25 cellular contexts compared by ENCODE assay signal in genomic region chr5:137342764-137343163, GRCh38.
A peak's percentile ranks its signal among the peaks of the same experiment; 100 is the strongest.
DNase-seq lines count a peak whose midpoint lies in the region; ATAC-seq and TF ChIP-seq lines count a peak whose summit lies in the region.
"Had no signal": no experiment of that assay in that cellular context is flagged by ENCODE, and none has a peak within 500 bp of the region (broad histone marks: within the 10 kb centered on the region; RNA-seq: fewer than 3 reads in every experiment).

No MANE protein-coding gene starts in this region.

- peaks cover 17% of the 10 kb centered on the region for H3K4me1 ChIP-seq in GM23248 (ENCODE audit: insufficient read depth)
- H3K4me1 ChIP-seq: body of pancreas, parathyroid adenoma had no signal

- H3K4me2 ChIP-seq in GM23248 (ENCODE audit: unreplicated experiment): peak overlapping the region; percentile 13

- POLR2A ChIA-PET in activated CD8-positive, alpha-beta T cell treated with anti-CD3 and anti-CD28 coated beads for 36 hours (lab: Charles Lee): no interaction called here

- DNase-seq in A172 (ENCODE audit: low spot score) (peak; percentile 58), GM23248 (peak; percentile 46), SW480 (ENCODE audit: low spot score) (peak; percentile 38), epithelial cell of proximal tubule (ENCODE audit: low read depth) (peak; percentile 23), hepatic stellate cell (ENCODE audit: low spot score) (no peak), SK-N-DZ (ENCODE audit: low spot score) (no peak)
- DNase-seq in activated CD8-positive, alpha-beta T cell treated with anti-CD3 and anti-CD28 coated beads for 36 hours: no peak
- no peak for DNase-seq in effector CD4-positive, alpha-beta T cell
- DNase-seq: activated CD4-positive, alpha-beta T cell treated with anti-CD3 and anti-CD28 coated beads, Interleukin-2, amount 10 ng/mL, durations not matched to agents 24 days and 14 days; body of pancreas; cortex of kidney; DMS153; H9; KBM-7; NCI-H1048; NCI-H1930; NCI-H446 treated with DMSO at 0.1 percent for 48 hours; stimulated activated naive CD4-positive, alpha-beta T cell had no signal

- H3K27me3 ChIP-seq in GM23248 (replicated peaks; ENCODE audit: insufficient read depth): no peaks in the 10 kb centered on the region
- H3K27me3 ChIP-seq: body of pancreas had no signal

- 97 to 99% methylated on average over 3 of the region's 3 CpGs for WGBS in GM23248 (ENCODE audit: low coverage in 1 of 2, low lambda C conversion rate in 2 of 2, missing lambda C conversion rate in 2 of 2), 2 experiments

- no peak overlapping the region for H3K4me3 Mint-ChIP-seq in activated CD8-positive, alpha-beta T cell treated with anti-CD3 and anti-CD28 coated beads for 36 hours
- H3K4me3 Mint-ChIP-seq: activated CD4-positive, alpha-beta T cell treated with anti-CD3 and anti-CD28 coated beads, Interleukin-2, amount 10 ng/mL, durations not matched to agents 24 days and 14 days; activated naive CD8-positive, alpha-beta T cell; activated T-helper 17 cell treated with anti-CD3 and anti-CD28 coated beads, Interleukin-2, amount 50 U/mL, for 72 hours; H9; nephron had no signal

- intact Hi-C loops in activated CD8-positive, alpha-beta T cell treated with anti-CD3 and anti-CD28 coated beads for 36 hours (cut with micrococcal nuclease): no loop called here

- 0 out of 2 replicates have a peak, but pooled peaks cover 6% of the 10 kb centered on the region for H3F3A ChIP-seq in GM23248 (ENCODE audit: insufficient read depth)

- no peak overlapping the region for H3K9ac ChIP-seq in GM23248
- H3K9ac ChIP-seq: parathyroid adenoma had no signal

- H3K4me3 ChIP-seq in GM23248: no peak overlapping the region
- no peak overlapping the region for H3K4me3 ChIP-seq in epithelial cell of proximal tubule (ENCODE audit: low read depth, low read length)
- H3K4me3 ChIP-seq: body of pancreas, thoracic aorta had no signal

- H3K36me3 Mint-ChIP-seq in activated CD8-positive, alpha-beta T cell treated with anti-CD3 and anti-CD28 coated beads for 36 hours (ENCODE audit: low read depth): no peaks in the 10 kb centered on the region
- H3K36me3 Mint-ChIP-seq: activated naive CD8-positive, alpha-beta T cell had no signal

- no peak overlapping the region for H3K27ac ChIP-seq in GM23248
- H3K27ac ChIP-seq: body of pancreas, C4-2B, parathyroid adenoma, thoracic aorta had no signal

- no peak overlapping the region for H3K27ac Mint-ChIP-seq in activated CD8-positive, alpha-beta T cell treated with anti-CD3 and anti-CD28 coated beads for 36 hours
- H3K27ac Mint-ChIP-seq: activated CD4-positive, alpha-beta T cell treated with anti-CD3 and anti-CD28 coated beads, Interleukin-2, amount 10 ng/mL, durations not matched to agents 24 days and 14 days; activated naive CD8-positive, alpha-beta T cell; activated T-helper 17 cell treated with anti-CD3 and anti-CD28 coated beads, Interleukin-2, amount 50 U/mL, for 72 hours; H9; nephron had no signal

- no peaks in the 10 kb centered on the region for H3K4me1 Mint-ChIP-seq in activated CD8-positive, alpha-beta T cell treated with anti-CD3 and anti-CD28 coated beads for 36 hours (ENCODE audit: low read depth)
- H3K4me1 Mint-ChIP-seq: activated CD4-positive, alpha-beta T cell treated with anti-CD3 and anti-CD28 coated beads, Interleukin-2, amount 10 ng/mL, durations not matched to agents 24 days and 14 days; activated T-helper 17 cell treated with anti-CD3 and anti-CD28 coated beads, Interleukin-2, amount 50 U/mL, for 72 hours had no signal

- ATAC-seq in activated CD8-positive, alpha-beta T cell treated with anti-CD3 and anti-CD28 coated beads for 36 hours: no peak
- ATAC-seq: activated T-helper 17 cell treated with anti-CD3 and anti-CD28 coated beads, Interleukin-2, amount 50 U/mL, for 72 hours; body of pancreas; Right ventricle myocardium inferior had no signal

- H3K9me3 Mint-ChIP-seq in activated CD8-positive, alpha-beta T cell treated with anti-CD3 and anti-CD28 coated beads for 36 hours: no peaks in the 10 kb centered on the region
- H3K9me3 Mint-ChIP-seq: activated CD4-positive, alpha-beta T cell treated with anti-CD3 and anti-CD28 coated beads, Interleukin-2, amount 10 ng/mL, durations not matched to agents 24 days and 14 days; activated T-helper 17 cell treated with anti-CD3 and anti-CD28 coated beads, Interleukin-2, amount 50 U/mL, for 72 hours; H9 had no signal

- H4K20me1 ChIP-seq in GM23248 (ENCODE audit: insufficient read depth): no peaks in the 10 kb centered on the region

- peaks cover 86% of the 10 kb centered on the region for H3K79me2 ChIP-seq in GM23248 (ENCODE audit: insufficient read depth)
- H3K79me2 ChIP-seq: parathyroid adenoma had no signal

- TF ChIP-seq CTCF in epithelial cell of proximal tubule (conservative IDR thresholded peaks at IDR 0.05; ENCODE audit: low read depth, low read length): no peak
- no peak for TF ChIP-seq CTCF in activated CD8-positive, alpha-beta T cell treated with anti-CD3 and anti-CD28 coated beads for 36 hours (IDR thresholded peaks at IDR 0.05)

- H2AFZ ChIP-seq in GM23248: no peak overlapping the region
- H2AFZ ChIP-seq: parathyroid adenoma had no signal

- H3K27me3 Mint-ChIP-seq in activated CD8-positive, alpha-beta T cell treated with anti-CD3 and anti-CD28 coated beads for 36 hours: no peaks in the 10 kb centered on the region
- H3K27me3 Mint-ChIP-seq: activated CD4-positive, alpha-beta T cell treated with anti-CD3 and anti-CD28 coated beads, Interleukin-2, amount 10 ng/mL, durations not matched to agents 24 days and 14 days had no signal

- CTCF ChIA-PET in activated CD8-positive, alpha-beta T cell treated with anti-CD3 and anti-CD28 coated beads for 36 hours (lab: Charles Lee): interaction anchor here (1.7 kb wide), 1 partner anchor 22 kb away, joined by 6 read pairs; no protein-coding TSS in a partner anchor

- in situ Hi-C loops in GM23248 (cut with MboI): loop anchor here (25.0 kb wide), 1 partner anchor 395 kb away; the partner anchor contains the start of gene KLHL3

- no peaks in the 10 kb centered on the region for H3K9me2 ChIP-seq in GM23248 (ENCODE audit: insufficient read depth)

- peaks cover 10% of the 10 kb centered on the region; the same call in 1 of the 2 replicates for H3K36me3 ChIP-seq in GM23248 (ENCODE audit: low read depth)
- H3K36me3 ChIP-seq: thoracic aorta had no signal

- no peaks in the 10 kb centered on the region for H3K9me3 ChIP-seq in GM23248 (ENCODE audit: low read depth)
- H3K9me3 ChIP-seq: body of pancreas, thoracic aorta had no signal

Comparison
In these comparisons a context has a peak if more than half of its experiments do, and no peak if none do; other contexts are left out.
1. DNase-seq: peak in A172 (single experiment), GM23248 (single experiment), SW480 (single experiment) and epithelial cell of proximal tubule (single experiment); none in hepatic stellate cell (single experiment), SK-N-DZ (single experiment), activated CD8-positive, alpha-beta T cell treated with anti-CD3 and anti-CD28 coated beads for 36 hours (single experiment) and effector CD4-positive, alpha-beta T cell (single experiment).